Comparison of ENCODE assay signal across 1 cellular context in the genomic region with DNA sequence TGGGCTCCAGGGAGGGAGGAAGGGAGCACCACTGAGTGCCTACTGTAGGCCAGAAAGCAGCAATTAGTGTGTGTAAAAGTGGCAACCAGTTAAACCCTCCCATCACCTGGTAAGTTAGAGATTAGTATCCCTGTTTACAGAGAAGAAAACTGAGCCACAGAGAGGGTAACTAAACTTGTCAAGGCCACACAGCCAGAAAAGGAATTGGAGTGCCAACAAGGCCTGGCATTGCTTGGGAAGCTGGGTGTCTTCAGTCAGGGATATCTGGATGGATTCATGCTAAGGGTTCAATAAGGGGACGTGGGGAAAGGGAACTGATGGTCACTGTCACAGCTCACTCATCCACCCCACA.
TF ChIP-seq lines count a peak whose summit lies in the region.

No MANE protein-coding gene starts in this region.

TF ChIP-seq in GM12878, 131 proteins besides CTCF, POLR2A, EP300 and RAD21:
- no peak for TF ChIP-seq ETV6 (conservative IDR thresholded peaks at IDR 0.05 in 1 of 2, IDR thresholded peaks at IDR 0.05 in 1 of 2; ENCODE audit: borderline replicate concordance in 1 of 2, low read depth in 1 of 2)
- no peak for TF ChIP-seq ZSCAN29 (IDR thresholded peaks at IDR 0.05)
- TF ChIP-seq, protein P1, sequence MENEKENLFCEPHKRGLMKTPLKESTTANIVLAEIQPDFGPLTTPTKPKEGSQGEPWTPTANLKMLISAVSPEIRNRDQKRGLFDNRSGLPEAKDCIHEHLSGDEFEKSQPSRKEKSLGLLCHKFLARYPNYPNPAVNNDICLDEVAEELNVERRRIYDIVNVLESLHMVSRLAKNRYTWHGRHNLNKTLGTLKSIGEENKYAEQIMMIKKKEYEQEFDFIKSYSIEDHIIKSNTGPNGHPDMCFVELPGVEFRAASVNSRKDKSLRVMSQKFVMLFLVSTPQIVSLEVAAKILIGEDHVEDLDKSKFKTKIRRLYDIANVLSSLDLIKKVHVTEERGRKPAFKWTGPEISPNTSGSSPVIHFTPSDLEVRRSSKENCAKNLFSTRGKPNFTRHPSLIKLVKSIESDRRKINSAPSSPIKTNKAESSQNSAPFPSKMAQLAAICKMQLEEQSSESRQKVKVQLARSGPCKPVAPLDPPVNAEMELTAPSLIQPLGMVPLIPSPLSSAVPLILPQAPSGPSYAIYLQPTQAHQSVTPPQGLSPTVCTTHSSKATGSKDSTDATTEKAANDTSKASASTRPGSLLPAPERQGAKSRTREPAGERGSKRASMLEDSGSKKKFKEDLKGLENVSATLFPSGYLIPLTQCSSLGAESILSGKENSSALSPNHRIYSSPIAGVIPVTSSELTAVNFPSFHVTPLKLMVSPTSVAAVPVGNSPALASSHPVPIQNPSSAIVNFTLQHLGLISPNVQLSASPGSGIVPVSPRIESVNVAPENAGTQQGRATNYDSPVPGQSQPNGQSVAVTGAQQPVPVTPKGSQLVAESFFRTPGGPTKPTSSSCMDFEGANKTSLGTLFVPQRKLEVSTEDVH (IDR thresholded peaks at IDR 0.05; ENCODE audit: low read depth, partially characterized antibody) = no peak
- TF ChIP-seq, protein P2, sequence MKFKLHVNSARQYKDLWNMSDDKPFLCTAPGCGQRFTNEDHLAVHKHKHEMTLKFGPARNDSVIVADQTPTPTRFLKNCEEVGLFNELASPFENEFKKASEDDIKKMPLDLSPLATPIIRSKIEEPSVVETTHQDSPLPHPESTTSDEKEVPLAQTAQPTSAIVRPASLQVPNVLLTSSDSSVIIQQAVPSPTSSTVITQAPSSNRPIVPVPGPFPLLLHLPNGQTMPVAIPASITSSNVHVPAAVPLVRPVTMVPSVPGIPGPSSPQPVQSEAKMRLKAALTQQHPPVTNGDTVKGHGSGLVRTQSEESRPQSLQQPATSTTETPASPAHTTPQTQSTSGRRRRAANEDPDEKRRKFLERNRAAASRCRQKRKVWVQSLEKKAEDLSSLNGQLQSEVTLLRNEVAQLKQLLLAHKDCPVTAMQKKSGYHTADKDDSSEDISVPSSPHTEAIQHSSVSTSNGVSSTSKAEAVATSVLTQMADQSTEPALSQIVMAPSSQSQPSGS (IDR thresholded peaks at IDR 0.05; ENCODE audit: low read length) = no peak
- no peak for TF ChIP-seq SUZ12 (IDR thresholded peaks at IDR 0.05; ENCODE audit: unreplicated experiment)
- TF ChIP-seq EZH2 (IDR thresholded peaks at IDR 0.05; ENCODE audit: borderline replicate concordance, control insufficient read depth, low read depth, low read length) = no peak
- peak in 1 of 2 experiments; percentile 13; a peak in 1 of 4 replicates for TF ChIP-seq IKZF2 (IDR thresholded peaks at IDR 0.05)
